ENCODE assay signal across 1 cellular context in genomic region chr6:15441982-15442381, GRCh38.
TF ChIP-seq lines count a peak whose summit lies in the region.

No MANE protein-coding gene starts in this region.

TF ChIP-seq in GM23338, 12 proteins besides CTCF, POLR2A, EP300 and RAD21:
- TF ChIP-seq ZNF462 (CRISPR knock-in tag; IDR thresholded peaks at IDR 0.05) (no peak), ZNF331 (CRISPR knock-in tag; IDR thresholded peaks at IDR 0.05; ENCODE audit: low read depth) (no peak), EZH2phosphoT487 (IDR thresholded peaks at IDR 0.05; ENCODE audit: unreplicated experiment) (no peak)
